In the genomic region with DNA sequence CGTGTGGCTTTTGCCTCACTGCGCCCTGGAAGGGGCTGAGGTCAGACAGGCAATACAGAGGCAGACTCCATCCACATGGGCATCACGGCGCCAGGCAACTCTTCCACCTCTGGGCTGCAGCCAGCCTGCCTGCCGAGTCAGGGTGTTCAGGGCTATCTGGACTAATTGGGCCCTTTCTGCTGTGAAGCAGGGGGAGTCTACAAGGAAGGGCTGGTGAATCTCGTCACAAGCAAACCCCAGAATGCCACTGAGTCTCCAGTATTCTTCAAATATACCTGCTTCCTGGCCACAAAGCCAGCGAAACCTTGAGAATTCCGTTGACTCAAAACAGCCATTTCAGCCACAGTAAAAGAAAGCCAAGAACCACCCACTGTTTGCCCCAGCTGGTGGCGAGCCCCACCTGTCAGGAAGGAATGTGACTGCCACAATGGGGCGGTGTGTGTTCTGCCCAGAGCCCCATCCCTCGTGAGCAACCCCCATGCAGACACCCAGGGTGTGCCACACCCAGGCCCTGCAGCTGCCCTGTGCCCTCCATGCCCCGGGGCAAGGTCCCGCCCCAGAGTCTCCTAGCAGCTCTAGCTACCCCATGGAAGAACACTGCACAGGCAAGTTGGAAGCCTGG, we compare ENCODE assay signal across 8 cellular contexts.
DNase-seq lines count a peak whose midpoint lies in the region; ATAC-seq, FAIRE-seq and TF ChIP-seq lines count a peak whose summit lies in the region.

No MANE protein-coding gene starts in this region.

- H3K4me3 ChIP-seq in SJCRH30: no peak overlapping the region
- H3K4me3 ChIP-seq in H1 (ENCODE audit: extremely low read depth in 1 of 4, insufficient read depth in 2 of 4, low read depth in 3 of 4, low read length in 4 of 4): no peak overlapping the region

- H3K4me1 ChIP-seq in SJCRH30 (peaks cover 28% of the 10 kb centered on the region), H1 (replicated peaks in 1 of 4; ENCODE audit: control insufficient read depth in 3 of 4, insufficient read depth in 4 of 4, low read length in 3 of 4) (peaks cover 6 to 21% (median 12%) of the 10 kb centered on the region in 4 experiments)

- peak overlapping the region; percentile 53 for H4K5ac ChIP-seq in H1 (ENCODE audit: insufficient read length, low read depth, low read length)

- no peak overlapping the region; the same call in 1 of the 2 replicates for H4K8ac ChIP-seq in H1 (ENCODE audit: extremely low read depth, insufficient read depth, low read length)

- H3K36me3 ChIP-seq in SJCRH30 (no peaks in the 10 kb centered on the region), H1 (ENCODE audit: control insufficient read depth in 2 of 4, insufficient read depth in 4 of 4, low read length in 3 of 4) (no peaks in the 10 kb centered on the region)

- no peak overlapping the region for H2AFZ ChIP-seq in H1 (ENCODE audit: low read length)

- peak; percentile 85 to 90 for DNase-seq in SJCRH30
- DNase-seq in H1 (ENCODE audit: low read depth in 1 of 2, low spot score in 2 of 2): no peak
- peak; percentile 68 for DNase-seq in stimulated activated naive CD8-positive, alpha-beta T cell treated with anti-CD3 and anti-CD28 coated beads, Interleukin-15, Interleukin-2, amounts not matched to agents 100 U/mL and 50 U/mL, for 24 hours
- DNase-seq in HCEC 1CT: no peak
- no peak for DNase-seq in iPS-NIHi7 (ENCODE audit: extremely low spot score)
- no peak for DNase-seq in RKO (ENCODE audit: low spot score)

- WGBS in H1 (ENCODE audit: extremely low coverage in 1 of 2, insufficient coverage in 1 of 2, insufficient read length in 1 of 2, insufficient replicate concordance in 2 of 2, low coverage in 1 of 2, low lambda C conversion rate in 2 of 2, missing lambda C conversion rate in 1 of 2), 2 experiments: 73% methylated on average over 13 of the region's 13 CpGs; no CpG with 5 or more reads in 1 of the 2 experiments

- CTCF ChIA-PET in H1 (lab: Charles Lee; ENCODE audit: partially characterized antibody): interaction anchor here (0.9 to 3.2 kb wide), 12 partner anchors 11 to 114 kb away, joined by 3 to 20 read pairs (median 4); no protein-coding TSS in a partner anchor

- ATAC-seq in GM18520 (IDR thresholded peaks at IDR 0.05; ENCODE audit: unreplicated experiment): peak; percentile 52
- ATAC-seq in HG02588 (IDR thresholded peaks at IDR 0.05; ENCODE audit: unreplicated experiment): peak; percentile 80
- ATAC-seq in stimulated activated naive CD8-positive, alpha-beta T cell treated with anti-CD3 and anti-CD28 coated beads, Interleukin-15, Interleukin-2, amounts not matched to agents 100 U/mL and 50 U/mL, for 24 hours: peak; percentile 86

- H3K9ac ChIP-seq in H1 (replicated peaks in 1 of 4; ENCODE audit: extremely low read depth in 1 of 4, low read depth in 3 of 4, low read length in 3 of 4): no peak overlapping the region; a peak in 1 of 7 replicates

- H3K27me3 ChIP-seq in SJCRH30 (no peaks in the 10 kb centered on the region), H1 (replicated peaks in 1 of 4; ENCODE audit: control insufficient read depth in 3 of 4, extremely low read depth in 1 of 4, insufficient read depth in 3 of 4, low read length in 3 of 4) (no peaks in the 10 kb centered on the region; a peak in 1 of 7 replicates)

- H4K20me1 ChIP-seq in H1 (replicated peaks in 1 of 2; ENCODE audit: control insufficient read depth in 1 of 2, insufficient read depth in 2 of 2, low read length in 2 of 2): peaks cover 2 to 13% of the 10 kb centered on the region in 2 experiments

- peak overlapping the region; percentile 56; the same call in 1 of the 2 replicates for H2AK5ac ChIP-seq in H1 (ENCODE audit: low read depth, low read length)

- no peak for TF ChIP-seq RAD21 in H1 (IDR thresholded peaks at IDR 0.05 in 1 of 2, conservative IDR thresholded peaks at IDR 0.05 in 1 of 2; ENCODE audit: low read depth in 2 of 2, low read length in 2 of 2)

- H3K4ac ChIP-seq in H1 (replicated peaks; ENCODE audit: insufficient read length, low read depth, low read length): peak overlapping the region; percentile 73

- POLR2A ChIA-PET in H1 (lab: Charles Lee; ENCODE audit: partially characterized antibody): interaction anchor here (1.1 to 1.5 kb wide), 3 partner anchors 12 to 15 kb away, joined by 3 to 5 read pairs (median 4); no protein-coding TSS in a partner anchor

- peak overlapping the region; percentile 64 for H3K18ac ChIP-seq in H1 (ENCODE audit: extremely low read depth, low read length)

- no peak overlapping the region for H3K23ac ChIP-seq in H1 (ENCODE audit: insufficient read length)

- peak overlapping the region; percentile 22 to 35; a peak in 3 of 4 replicates for H3K4me2 ChIP-seq in H1 (ENCODE audit: insufficient read depth in 1 of 2, low read depth in 2 of 2, low read length in 2 of 2)

- no peak overlapping the region for H2BK120ac ChIP-seq in H1 (replicated peaks; ENCODE audit: low read depth, low read length)

- H3K9me3 ChIP-seq in SJCRH30 (replicated peaks) (no peaks in the 10 kb centered on the region), H1 (ENCODE audit: insufficient read depth in 2 of 2, low read depth in 1 of 2, low read length in 1 of 2) (no peaks in the 10 kb centered on the region)

- no peak for FAIRE-seq in H1 (lab: Jason Lieb, UNC)

- no peak for TF ChIP-seq CTCF in H1 (IDR thresholded peaks at IDR 0.05; ENCODE audit: control extremely low read depth in 1 of 3, insufficient read depth in 1 of 3, low read depth in 1 of 3, low read length in 3 of 3)

- peak overlapping the region; percentile 97 for H2BK20ac ChIP-seq in H1 (ENCODE audit: low read length)

- no peaks in the 10 kb centered on the region for H3K79me2 ChIP-seq in H1 (ENCODE audit: control insufficient read depth in 1 of 2, insufficient read depth in 2 of 2, low read length in 2 of 2)

- peak overlapping the region; percentile 89; the same call in 1 of the 2 replicates for H2BK5ac ChIP-seq in H1 (ENCODE audit: low read depth, low read length)

- TF ChIP-seq POLR2A in H1 (IDR thresholded peaks at IDR 0.05; ENCODE audit: control extremely low read depth in 1 of 2, low read depth in 2 of 2, low read length in 2 of 2): no peak

- peak overlapping the region; percentile 64 for H3K27ac ChIP-seq in SJCRH30
- H3K27ac ChIP-seq in H1 (ENCODE audit: low read depth, low read length): no peak overlapping the region

- no peak overlapping the region for H4K91ac ChIP-seq in H1 (replicated peaks; ENCODE audit: insufficient read length, low read length)

- no peaks in the 10 kb centered on the region for H3K23me2 ChIP-seq in H1 (ENCODE audit: low read depth, low read length)

- no peak for TF ChIP-seq EP300 in H1 (IDR thresholded peaks at IDR 0.05; ENCODE audit: borderline replicate concordance in 1 of 2, low read depth in 2 of 2, low read length in 2 of 2)

- H3K56ac ChIP-seq in H1 (replicated peaks; ENCODE audit: insufficient read length, low read depth, low read length): no peak overlapping the region

- H3K14ac ChIP-seq in H1 (ENCODE audit: insufficient read length): no peak overlapping the region

- H3K79me1 ChIP-seq in H1 (ENCODE audit: low read depth, low read length): peaks cover 4% of the 10 kb centered on the region; the same call in 1 of the 2 replicates

- peak overlapping the region; percentile 29; the same call in 1 of the 2 replicates for H2BK15ac ChIP-seq in H1 (ENCODE audit: low read length)

- H2BK12ac ChIP-seq in H1 (ENCODE audit: low read depth, low read length): peak overlapping the region; percentile 88; the same call in 1 of the 2 replicates

TF ChIP-seq in H1, 55 proteins besides CTCF, POLR2A, EP300 and RAD21:
- TF ChIP-seq SUZ12 (IDR thresholded peaks at IDR 0.05; ENCODE audit: low read length) (0 out of 2 replicates have a peak, but pooled peaks have one; percentile 29), SIN3A (conservative IDR thresholded peaks at IDR 0.05 in 1 of 2, IDR thresholded peaks at IDR 0.05 in 1 of 2; ENCODE audit: low read depth in 1 of 2, low read length in 2 of 2) (0 out of 4 replicates have a peak, but pooled peaks of 1 of the 2 experiments have one; percentile 31), TEAD4 (IDR thresholded peaks at IDR 0.05; ENCODE audit: low read depth, low read length) (peak; percentile 77)
- TF ChIP-seq, protein P1, sequence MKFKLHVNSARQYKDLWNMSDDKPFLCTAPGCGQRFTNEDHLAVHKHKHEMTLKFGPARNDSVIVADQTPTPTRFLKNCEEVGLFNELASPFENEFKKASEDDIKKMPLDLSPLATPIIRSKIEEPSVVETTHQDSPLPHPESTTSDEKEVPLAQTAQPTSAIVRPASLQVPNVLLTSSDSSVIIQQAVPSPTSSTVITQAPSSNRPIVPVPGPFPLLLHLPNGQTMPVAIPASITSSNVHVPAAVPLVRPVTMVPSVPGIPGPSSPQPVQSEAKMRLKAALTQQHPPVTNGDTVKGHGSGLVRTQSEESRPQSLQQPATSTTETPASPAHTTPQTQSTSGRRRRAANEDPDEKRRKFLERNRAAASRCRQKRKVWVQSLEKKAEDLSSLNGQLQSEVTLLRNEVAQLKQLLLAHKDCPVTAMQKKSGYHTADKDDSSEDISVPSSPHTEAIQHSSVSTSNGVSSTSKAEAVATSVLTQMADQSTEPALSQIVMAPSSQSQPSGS (IDR thresholded peaks at IDR 0.05; ENCODE audit: low read length): no peak
TF ChIP-seq in H1: peak in this region for 3.

Comparison
In these comparisons a context has a peak if more than half of its experiments do, and no peak if none do; other contexts are left out.
1. DNase-seq: peak in SJCRH30 (2 of 2) and stimulated activated naive CD8-positive, alpha-beta T cell treated with anti-CD3 and anti-CD28 coated beads, Interleukin-15, Interleukin-2, amounts not matched to agents 100 U/mL and 50 U/mL, for 24 hours (single experiment); none in H1 (0 of 2), HCEC 1CT (single experiment), iPS-NIHi7 (single experiment) and RKO (single experiment).
2. Peak in every context shown above with its lines, with median percentiles within 50 percentile points of each other: ATAC-seq.